29 cellular contexts compared by ENCODE assay signal in genomic region chr9:30915451-30915850, GRCh38.
"Had no signal": no experiment of that assay in that cellular context is flagged by ENCODE, and none has a peak within 500 bp of the region (broad histone marks: within the 10 kb centered on the region; RNA-seq: fewer than 3 reads in every experiment).

No MANE protein-coding gene starts in this region.

- H3K27me3 Mint-ChIP-seq: dendritic cell treated with granulocyte-macrophage colony-stimulating factor and Interleukin-4, amounts not matched to agents 40 ng/mL and 50 ng/mL, for 4 days; effector memory CD8-positive, alpha-beta T cell had no signal

- H3K27ac Mint-ChIP-seq: dendritic cell treated with granulocyte-macrophage colony-stimulating factor and Interleukin-4, amounts not matched to agents 40 ng/mL and 50 ng/mL, for 4 days; effector memory CD8-positive, alpha-beta T cell; endodermal cell had no signal

- DNase-seq: colonic mucosa; cortex of kidney; dermis blood vessel endothelial cell; dorsolateral prefrontal cortex; effector CD4-positive, alpha-beta T cell; effector CD8-positive, alpha-beta T cell; effector memory CD4-positive, alpha-beta T cell; effector memory CD8-positive, alpha-beta T cell; endodermal cell; erythroblast; esophagus squamous epithelium; foreskin fibroblast; foreskin keratinocyte; foreskin melanocyte; gastrocnemius medialis; glutamatergic neuron; head of caudate nucleus; heart left ventricle; heart right ventricle had no signal

- ATAC-seq: effector memory CD8-positive, alpha-beta T cell; esophagus mucosa; foreskin keratinocyte; gastrocnemius medialis; gastroesophageal sphincter; heart left ventricle; heart right ventricle had no signal

- H3K27me3 ChIP-seq: colonic mucosa, dorsolateral prefrontal cortex, esophagus muscularis mucosa, esophagus squamous epithelium, foreskin keratinocyte, gastrocnemius medialis, gastroesophageal sphincter, heart left ventricle, heart right ventricle had no signal

- H3K27ac ChIP-seq: colonic mucosa, coronary artery, dorsolateral prefrontal cortex, epithelial cell of prostate, esophagus muscularis mucosa, esophagus squamous epithelium, foreskin keratinocyte, gastrocnemius medialis, gastroesophageal sphincter, heart left ventricle, heart right ventricle had no signal

- H3K4me3 Mint-ChIP-seq: dendritic cell treated with granulocyte-macrophage colony-stimulating factor and Interleukin-4, amounts not matched to agents 40 ng/mL and 50 ng/mL, for 4 days; effector memory CD8-positive, alpha-beta T cell; endodermal cell had no signal

- H3K9me3 ChIP-seq: colonic mucosa, esophagus muscularis mucosa, esophagus squamous epithelium, gastrocnemius medialis, gastroesophageal sphincter, heart left ventricle, heart right ventricle had no signal

- H3K9me3 Mint-ChIP-seq: endodermal cell had no signal

- H3K36me3 ChIP-seq: colonic mucosa, esophagus muscularis mucosa, esophagus squamous epithelium, gastrocnemius medialis, gastroesophageal sphincter, heart left ventricle, heart right ventricle had no signal

- FAIRE-seq: colon, endometrium, endothelial cell of umbilical vein, frontal cortex had no signal

- H3K4me3 ChIP-seq: colonic mucosa, coronary artery, dorsolateral prefrontal cortex, esophagus muscularis mucosa, esophagus squamous epithelium, gastrocnemius medialis, gastroesophageal sphincter, heart left ventricle, heart right ventricle had no signal

- H3K4me1 ChIP-seq: colonic mucosa, esophagus muscularis mucosa, esophagus squamous epithelium, foreskin keratinocyte, gastrocnemius medialis, gastroesophageal sphincter, heart left ventricle, heart right ventricle had no signal
